14 cellular contexts compared by ENCODE assay signal in the genomic region with DNA sequence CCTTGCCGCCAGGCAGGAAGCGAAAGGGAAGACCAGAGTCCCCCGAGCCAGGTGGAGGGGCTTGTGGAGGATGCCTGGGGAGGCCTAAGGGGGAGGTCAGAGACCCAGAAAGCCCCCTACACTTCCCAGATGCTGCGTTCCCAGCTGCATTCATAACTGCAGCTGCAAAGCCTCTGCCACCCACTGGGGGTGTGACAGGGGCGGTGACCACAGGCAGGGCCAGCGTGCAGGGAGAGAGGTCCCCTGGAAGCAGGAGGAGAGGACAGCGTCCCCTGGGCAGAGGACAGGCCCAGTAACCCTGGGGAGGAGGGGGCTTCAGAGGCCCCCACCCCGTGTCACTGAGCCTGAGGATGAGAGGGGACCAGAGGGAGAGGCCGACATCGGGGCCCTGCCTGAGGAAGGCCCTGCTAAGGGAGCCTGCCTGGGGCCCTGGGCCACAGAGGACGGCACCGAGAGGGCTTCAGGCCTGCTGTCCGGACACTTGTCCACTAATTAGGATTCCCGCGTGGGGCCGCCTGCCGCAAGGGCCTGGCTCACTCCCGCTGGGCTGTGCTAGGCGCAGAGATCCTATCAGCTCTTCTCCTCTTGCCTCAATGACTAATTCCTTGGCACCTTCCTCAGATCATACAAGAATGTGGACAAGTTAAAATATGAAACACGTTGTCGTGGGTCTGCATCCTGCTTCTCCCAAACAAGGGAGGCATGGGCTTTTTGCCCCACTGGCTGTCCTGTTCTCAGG.
A peak's percentile ranks its signal among the peaks of the same experiment; 100 is the strongest.
DNase-seq lines count a peak whose midpoint lies in the region; ATAC-seq lines count a peak whose summit lies in the region.
"Had no signal": no experiment of that assay in that cellular context is flagged by ENCODE, and none has a peak within 500 bp of the region (broad histone marks: within the 10 kb centered on the region; RNA-seq: fewer than 3 reads in every experiment).

No MANE protein-coding gene starts in this region.

- DNase-seq in DMS79 (lab: John Stamatoyannopoulos, UW) (peak; percentile 11), DMS79 treated with DMSO at 0.1 percent for 48 hours (lab: John Stamatoyannopoulos, UW) (no peak), UCSD-AML1 (lab: John Stamatoyannopoulos, UW; ENCODE audit: unreplicated experiment) (peak; percentile 47), fibroblast of gingiva (ENCODE audit: low read depth) (peak; percentile 28), stromal cell of bone marrow (ENCODE audit: low read depth) (peak; percentile 6), NCI-H1930 (lab: John Stamatoyannopoulos, UW) (no peak)
- no peak for DNase-seq in stimulated activated CD4-positive, alpha-beta T cell treated with anti-CD3 and anti-CD28 coated beads, Interleukin-12 subunit alpha, Interleukin-12 subunit beta, amount 100 ng/mL, for 4 hours
- DNase-seq: 8988T, left ventricle myocardium inferior, NCI-H82, SJCRH30, upper lobe of right lung, WERI-Rb-1 had no signal

- ATAC-seq in HG02798 (IDR thresholded peaks at IDR 0.05; ENCODE audit: poor library complexity, unreplicated experiment), result no peak
- ATAC-seq: upper lobe of right lung had no signal

Comparison
In these comparisons a context has a peak if more than half of its experiments do, and no peak if none do; other contexts are left out.
1. DNase-seq: peak in DMS79 (single experiment), UCSD-AML1 (single experiment), fibroblast of gingiva (single experiment) and stromal cell of bone marrow (single experiment); none in DMS79 treated with DMSO at 0.1 percent for 48 hours (single experiment), NCI-H1930 (0 of 2) and stimulated activated CD4-positive, alpha-beta T cell treated with anti-CD3 and anti-CD28 coated beads, Interleukin-12 subunit alpha, Interleukin-12 subunit beta, amount 100 ng/mL, for 4 hours (single experiment).